ENCODE assay signal across 17 cellular contexts in the genomic region with DNA sequence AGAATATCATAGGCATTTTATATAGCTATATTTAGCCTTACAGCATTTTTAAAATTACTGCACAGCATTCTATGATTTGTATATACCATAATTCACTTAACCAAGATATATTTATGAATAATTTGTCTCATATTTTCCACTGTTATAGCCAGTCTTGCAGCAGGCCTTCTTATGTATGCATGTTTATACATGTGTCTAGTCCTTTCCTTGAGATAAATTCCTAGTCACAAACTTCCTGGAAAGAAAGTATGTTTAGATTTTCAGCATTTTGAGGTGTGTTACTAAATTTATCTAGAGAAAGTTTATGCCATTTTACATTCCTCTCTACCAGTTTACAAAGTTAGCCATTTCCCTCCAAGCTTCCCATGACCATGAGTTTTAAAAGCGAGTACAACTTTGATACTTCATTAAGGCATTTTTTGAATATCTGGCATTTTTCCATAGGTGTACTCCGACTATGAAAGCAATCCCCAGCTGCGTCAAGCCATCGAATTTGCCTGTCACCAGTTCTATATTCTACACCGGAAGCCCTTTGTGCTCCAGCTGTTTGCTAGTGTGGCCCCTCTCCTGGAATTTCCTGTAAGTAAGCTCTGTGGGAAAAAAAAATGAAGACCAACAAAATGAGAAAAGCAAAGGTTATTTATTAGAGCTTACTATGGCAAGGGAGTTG.
"Had no signal": no experiment of that assay in that cellular context is flagged by ENCODE, and none has a peak within 500 bp of the region (broad histone marks: within the 10 kb centered on the region; RNA-seq: fewer than 3 reads in every experiment).

No MANE protein-coding gene starts in this region.

- H3K4me1 ChIP-seq: breast epithelium, heart right ventricle, prostate gland had no signal

- ATAC-seq: heart right ventricle; left lobe of liver; naive thymus-derived CD4-positive, alpha-beta T cell; sciatic nerve; stimulated activated naive CD8-positive, alpha-beta T cell treated with anti-CD3 and anti-CD28 coated beads, Interleukin-15, amount 100 ng/mL, for 72 hours had no signal

- DNase-seq: activated CD4-positive, alpha-beta T cell treated with anti-CD3 and anti-CD28 coated beads, Interleukin-2, amount 10 ng/mL, durations not matched to agents 7 days and 5 days; activated CD8-positive, alpha-beta memory T cell treated with anti-CD3 and anti-CD28 coated beads for 24 hours; activated naive CD8-positive, alpha-beta T cell treated with anti-CD3 and anti-CD28 coated beads for 36 hours; foreskin melanocyte; heart right ventricle; mucosa of descending colon; naive thymus-derived CD4-positive, alpha-beta T cell; occipital lobe; stimulated activated CD4-positive, alpha-beta T cell treated with anti-CD3 and anti-CD28 coated beads, Interleukin-1b, Interleukin-23, amount 100 ng/mL, for 48 hours; stimulated activated naive CD8-positive, alpha-beta T cell treated with anti-CD3 and anti-CD28 coated beads, Interleukin-15, amount 100 ng/mL, for 72 hours had no signal

- H3K36me3 Mint-ChIP-seq: activated naive CD8-positive, alpha-beta T cell treated with anti-CD3 and anti-CD28 coated beads for 36 hours; naive thymus-derived CD4-positive, alpha-beta T cell; type B pancreatic cell had no signal

- H3K9me3 ChIP-seq: breast epithelium, heart right ventricle, mucosa of descending colon, prostate gland had no signal

- H3K27ac Mint-ChIP-seq: activated CD4-positive, alpha-beta T cell treated with anti-CD3 and anti-CD28 coated beads, Interleukin-2, amount 10 ng/mL, durations not matched to agents 7 days and 5 days; activated naive CD8-positive, alpha-beta T cell treated with anti-CD3 and anti-CD28 coated beads for 36 hours; activated T-helper 1 cell treated with anti-CD3 and anti-CD28 coated beads, Interleukin-12 subunit alpha, Interleukin-12 subunit beta, Interleukin-2, Interleukin-4 antibody, amounts not matched to agents 30 ng/mL and 10 ng/mL and 1 ng/mL, durations not matched to agents 14 hours and 24 hours and 36 hours; naive thymus-derived CD4-positive, alpha-beta T cell; stimulated activated naive CD8-positive, alpha-beta T cell treated with anti-CD3 and anti-CD28 coated beads, Interleukin-15, amount 100 ng/mL, for 72 hours; T-helper 2 cell treated with Interferon-gamma antibody and Interleukin-4, amounts not matched to agents 5 μg/mL and 100 μg/mL, for 36 hours; type B pancreatic cell had no signal

- H3K36me3 ChIP-seq: breast epithelium, heart right ventricle, prostate gland had no signal

- H3K9me3 Mint-ChIP-seq: activated CD4-positive, alpha-beta T cell treated with anti-CD3 and anti-CD28 coated beads, Interleukin-2, amount 10 ng/mL, durations not matched to agents 7 days and 5 days; activated naive CD8-positive, alpha-beta T cell treated with anti-CD3 and anti-CD28 coated beads for 36 hours; activated T-helper 1 cell treated with anti-CD3 and anti-CD28 coated beads, Interleukin-12 subunit alpha, Interleukin-12 subunit beta, Interleukin-2, Interleukin-4 antibody, amounts not matched to agents 30 ng/mL and 10 ng/mL and 1 ng/mL, durations not matched to agents 14 hours and 24 hours and 36 hours; T-helper 2 cell treated with Interferon-gamma antibody and Interleukin-4, amounts not matched to agents 5 μg/mL and 100 μg/mL, for 36 hours; type B pancreatic cell had no signal

- H3K4me3 ChIP-seq: breast epithelium, heart right ventricle, mucosa of descending colon, prostate gland had no signal

- H3K27me3 ChIP-seq: breast epithelium, heart right ventricle had no signal

- H3K27me3 Mint-ChIP-seq: type B pancreatic cell had no signal

- H3K4me3 Mint-ChIP-seq: activated CD4-positive, alpha-beta T cell treated with anti-CD3 and anti-CD28 coated beads, Interleukin-2, amount 10 ng/mL, durations not matched to agents 7 days and 5 days; activated naive CD8-positive, alpha-beta T cell treated with anti-CD3 and anti-CD28 coated beads for 36 hours; activated T-helper 1 cell treated with anti-CD3 and anti-CD28 coated beads, Interleukin-12 subunit alpha, Interleukin-12 subunit beta, Interleukin-2, Interleukin-4 antibody, amounts not matched to agents 30 ng/mL and 10 ng/mL and 1 ng/mL, durations not matched to agents 14 hours and 24 hours and 36 hours; naive thymus-derived CD4-positive, alpha-beta T cell; stimulated activated naive CD8-positive, alpha-beta T cell treated with anti-CD3 and anti-CD28 coated beads, Interleukin-15, amount 100 ng/mL, for 72 hours; T-helper 2 cell treated with Interferon-gamma antibody and Interleukin-4, amounts not matched to agents 5 μg/mL and 100 μg/mL, for 36 hours; type B pancreatic cell had no signal

- H3K27ac ChIP-seq: breast epithelium, heart right ventricle, prostate gland had no signal

- H3K4me1 Mint-ChIP-seq: activated CD4-positive, alpha-beta T cell treated with anti-CD3 and anti-CD28 coated beads, Interleukin-2, amount 10 ng/mL, durations not matched to agents 7 days and 5 days; activated naive CD8-positive, alpha-beta T cell treated with anti-CD3 and anti-CD28 coated beads for 36 hours; naive thymus-derived CD4-positive, alpha-beta T cell; stimulated activated naive CD8-positive, alpha-beta T cell treated with anti-CD3 and anti-CD28 coated beads, Interleukin-15, amount 100 ng/mL, for 72 hours had no signal
